ENCODE assay signal across 10 cellular contexts in genomic region chr4:118760493-118760892, GRCh38.
A peak's percentile ranks its signal among the peaks of the same experiment; 100 is the strongest.
DNase-seq lines count a peak whose midpoint lies in the region; ATAC-seq and TF ChIP-seq lines count a peak whose summit lies in the region.
"Had no signal": no experiment of that assay in that cellular context is flagged by ENCODE, and none has a peak within 500 bp of the region (broad histone marks: within the 10 kb centered on the region; RNA-seq: fewer than 3 reads in every experiment).

No MANE protein-coding gene starts in this region.

- ATAC-seq in GM19438 (IDR thresholded peaks at IDR 0.05; ENCODE audit: low read depth, unreplicated experiment) (peak; percentile 96), HG02970 (IDR thresholded peaks at IDR 0.05; ENCODE audit: low FRiP score, unreplicated experiment) (peak; percentile 88)

- H3K9ac ChIP-seq in OCI-LY1 (ENCODE audit: low read length): no peak overlapping the region

- H3F3A ChIP-seq in OCI-LY1 (ENCODE audit: insufficient read depth, low read length): no peaks in the 10 kb centered on the region

- no peaks in the 10 kb centered on the region for H3K9me3 ChIP-seq in OCI-LY1 (ENCODE audit: low read length)

- no peak overlapping the region for H2AFZ ChIP-seq in OCI-LY1 (ENCODE audit: low read length)

- H3K27me3 ChIP-seq in GM06990 (replicated peaks; ENCODE audit: control insufficient read depth, insufficient read depth, low read length): no peaks in the 10 kb centered on the region
- H3K27me3 ChIP-seq in OCI-LY1 (ENCODE audit: insufficient read depth, low read length): no peaks in the 10 kb centered on the region

- no peak overlapping the region for H3K4me3 ChIP-seq in GM06990 (replicated peaks; ENCODE audit: low read depth, low read length)
- H3K4me3 ChIP-seq in OCI-LY1 (ENCODE audit: low read depth, low read length, poor library complexity, severe bottlenecking): peak overlapping the region; percentile 42

- H3K9me2 ChIP-seq in OCI-LY1 (ENCODE audit: low read depth, low read length): no peaks in the 10 kb centered on the region

- in situ Hi-C loops in KBM-7 (cut with MboI; ENCODE audit: low pct_unique_long_range_greater_than_20kb, low sequenced_read_pairs): no loop called here

- no peaks in the 10 kb centered on the region for H3K79me2 ChIP-seq in OCI-LY1 (ENCODE audit: insufficient read depth, low read length)

- DNase-seq in GM06990 (ENCODE audit: extremely low read depth, insufficient read length): peak; percentile 31
- no peak for DNase-seq in KBM-7
- no peak for DNase-seq in hippocampal formation (lab: John Stamatoyannopoulos, UW)
- no peak for DNase-seq in activated naive CD4-positive, alpha-beta T cell treated with anti-CD3 and anti-CD28 coated beads, Interleukin-2, amount 50 U/mL, for 16 hours
- DNase-seq in activated CD4-positive, CD25-positive, alpha-beta regulatory T cell (lab: John Stamatoyannopoulos, UW): no peak
- DNase-seq: activated naive CD8-positive, alpha-beta T cell treated with anti-CD3 and anti-CD28 coated beads for 36 hours; retina had no signal

- TF ChIP-seq CTCF in GM06990 (IDR thresholded peaks at IDR 0.05; ENCODE audit: insufficient read depth, low read length, poor library complexity, severe bottlenecking) (no peak), OCI-LY1 (IDR thresholded peaks at IDR 0.05; ENCODE audit: low read length) (no peak)

- peaks cover 8% of the 10 kb centered on the region for H3K36me3 ChIP-seq in GM06990 (ENCODE audit: control insufficient read depth, insufficient read depth, low read length)
- H3K36me3 ChIP-seq in OCI-LY1 (ENCODE audit: insufficient read depth, low read length): peaks cover 7% of the 10 kb centered on the region; the same call in 1 of the 2 replicates

- H4K20me1 ChIP-seq in OCI-LY1 (ENCODE audit: insufficient read depth, low read length): no peaks in the 10 kb centered on the region

- peak overlapping the region; percentile 58 for H3K4me2 ChIP-seq in OCI-LY1 (ENCODE audit: low read length)

- H3K4me1 ChIP-seq in OCI-LY1 (ENCODE audit: insufficient read depth, low read length, severe bottlenecking): peaks cover 33% of the 10 kb centered on the region

- peak overlapping the region; percentile 53 for H3K27ac ChIP-seq in OCI-LY1 (ENCODE audit: low read depth, low read length, poor library complexity, severe bottlenecking)
